ENCODE assay signal across 8 cellular contexts in genomic region chr17:49850772-49851386, GRCh38. TPM values are rescaled to one million over a fixed set of nuclear protein-coding genes. Genes with fewer than 3 reads are reported as not detected.
DNase-seq lines count a peak whose midpoint lies in the region; ATAC-seq and TF ChIP-seq lines count a peak whose summit lies in the region.
"Had no signal": no experiment of that assay in that cellular context is flagged by ENCODE, and none has a peak within 500 bp of the region (broad histone marks: within the 10 kb centered on the region; RNA-seq: fewer than 3 reads in every experiment).

No MANE protein-coding gene starts in this region.

- H3K9ac ChIP-seq in skeletal muscle tissue (ENCODE audit: low read depth in 1 of 3, low read length in 3 of 3) = peak overlapping the region; percentile 64 to 82 (median 68)

- H3K27me3 Mint-ChIP-seq in activated CD4-positive, alpha-beta memory T cell treated with anti-CD3 and anti-CD28 coated beads, Interleukin-2, amount 10 ng/mL, durations not matched to agents 7 days and 5 days = peaks cover 8% of the 10 kb centered on the region

- peak overlapping the region; percentile 50 for H3K4me3 ChIP-seq in HL-60 (replicated peaks; ENCODE audit: insufficient read depth, low read length)
- H3K4me3 ChIP-seq in right cardiac atrium (ENCODE audit: low read length) = peak overlapping the region; percentile 73
- H3K4me3 ChIP-seq in skeletal muscle tissue (ENCODE audit: low read length in 3 of 3) = peak overlapping the region; percentile 66 to 82 (median 72)

- no peak overlapping the region for H3K27ac ChIP-seq in HL-60 (replicated peaks)
- no peak overlapping the region for H3K27ac ChIP-seq in right cardiac atrium (ENCODE audit: low read length)
- H3K27ac ChIP-seq in skeletal muscle tissue (ENCODE audit: low read depth, low read length) = peak overlapping the region; percentile 39

- H3K4me1 ChIP-seq in right cardiac atrium (ENCODE audit: control insufficient read depth, insufficient read depth, low read length) (no peaks in the 10 kb centered on the region), skeletal muscle tissue (ENCODE audit: control insufficient read depth in 3 of 3, insufficient read depth in 3 of 3, low read length in 3 of 3) (peaks cover 27 to 46% (median 32%) of the 10 kb centered on the region in 3 donors)

- H3K36me3 Mint-ChIP-seq in activated CD4-positive, alpha-beta memory T cell treated with anti-CD3 and anti-CD28 coated beads, Interleukin-2, amount 10 ng/mL, durations not matched to agents 7 days and 5 days (ENCODE audit: low read depth) = no peaks in the 10 kb centered on the region

- 3% methylated on average over 61 of the region's 61 CpGs for WGBS in right cardiac atrium

- intact Hi-C loops in right cardiac atrium (cut with DNase I) = loop anchor here (5.0 to 10.0 kb wide), 6 partner anchors 136 to 286 kb away; partner anchors contain the start of gene SLC35B1 (in 3 of the 4)

- H3K4me3 Mint-ChIP-seq in activated CD4-positive, alpha-beta memory T cell treated with anti-CD3 and anti-CD28 coated beads, Interleukin-2, amount 10 ng/mL, durations not matched to agents 7 days and 5 days = peak overlapping the region; percentile 88

- H3K27me3 ChIP-seq in HL-60 (ENCODE audit: insufficient read depth, poor library complexity, severe bottlenecking) (no peaks in the 10 kb centered on the region), right cardiac atrium (ENCODE audit: control insufficient read depth, insufficient read depth) (no peaks in the 10 kb centered on the region), skeletal muscle tissue (ENCODE audit: control insufficient read depth in 3 of 3, insufficient read depth in 3 of 3, low read length in 3 of 3) (no peaks in the 10 kb centered on the region)

- peaks cover 0 to 5% (median 4%) of the 10 kb centered on the region in 3 donors for H3K36me3 ChIP-seq in skeletal muscle tissue (ENCODE audit: control insufficient read depth in 3 of 3, insufficient read depth in 3 of 3, low read length in 3 of 3)

- no peak for DNase-seq in HL-60 (ENCODE audit: low read depth in 1 of 2, low spot score in 1 of 2)
- peak; percentile 26 for DNase-seq in activated CD4-positive, alpha-beta memory T cell treated with anti-CD3 and anti-CD28 coated beads, Interleukin-2, amount 10 ng/mL, durations not matched to agents 7 days and 5 days
- peak in 1 of 3 donors; percentile 69 for DNase-seq in right cardiac atrium
- DNase-seq in NCI-H1048 (lab: John Stamatoyannopoulos, UW) = no peak

- H3K4me1 Mint-ChIP-seq in activated CD4-positive, alpha-beta memory T cell treated with anti-CD3 and anti-CD28 coated beads, Interleukin-2, amount 10 ng/mL, durations not matched to agents 7 days and 5 days = peaks cover 16% of the 10 kb centered on the region

- ATAC-seq in right cardiac atrium (peak; percentile 22 to 42), GM21723 (IDR thresholded peaks at IDR 0.05; ENCODE audit: unreplicated experiment) (no peak), GM18873 (IDR thresholded peaks at IDR 0.05; ENCODE audit: low FRiP score, unreplicated experiment) (no peak)

- CTCF ChIA-PET in activated CD4-positive, alpha-beta memory T cell treated with anti-CD3 and anti-CD28 coated beads, Interleukin-2, amount 10 ng/mL, durations not matched to agents 7 days and 5 days (lab: Charles Lee) = interaction anchor here (0.7 to 2.0 kb wide), 6 partner anchors 29 to 281 kb away, joined by 3 to 13 read pairs (median 6); no protein-coding TSS in a partner anchor

- H3K9me3 ChIP-seq in right cardiac atrium (ENCODE audit: control insufficient read depth, low read length) (no peaks in the 10 kb centered on the region), skeletal muscle tissue (ENCODE audit: control insufficient read depth in 3 of 3, low read length in 3 of 3) (no peaks in the 10 kb centered on the region)

- POLR2A ChIA-PET in activated CD4-positive, alpha-beta memory T cell treated with anti-CD3 and anti-CD28 coated beads, Interleukin-2, amount 10 ng/mL, durations not matched to agents 7 days and 5 days (lab: Charles Lee) = interaction anchor here (0.5 to 1.8 kb wide), 8 partner anchors 11 to 1010 kb away, joined by 3 to 5 read pairs (median 3); no protein-coding TSS in a partner anchor

- H3K9me3 Mint-ChIP-seq in activated CD4-positive, alpha-beta memory T cell treated with anti-CD3 and anti-CD28 coated beads, Interleukin-2, amount 10 ng/mL, durations not matched to agents 7 days and 5 days = no peaks in the 10 kb centered on the region

- peak overlapping the region; percentile 50 for H3K27ac Mint-ChIP-seq in activated CD4-positive, alpha-beta memory T cell treated with anti-CD3 and anti-CD28 coated beads, Interleukin-2, amount 10 ng/mL, durations not matched to agents 7 days and 5 days

- TF ChIP-seq CTCF in HL-60 (IDR thresholded peaks at IDR 0.05; ENCODE audit: insufficient read depth, low read length) = no peak

RNA-seq across cellular contexts. Expression of gene TAC4, which starts 3.0 kb away (rescaled TPM):
- total RNA-seq in activated CD4-positive, alpha-beta memory T cell treated with anti-CD3 and anti-CD28 coated beads, Interleukin-2, amount 10 ng/mL, durations not matched to agents 7 days and 5 days = not detected
- total RNA-seq in right cardiac atrium (1 to 10 TPM in 1 of 4 donors, under 1 TPM in 1, not detected in 2; 0.47 to 1.1 TPM), skeletal muscle tissue (2.1 TPM)
- 1.0 TPM for polyA plus RNA-seq in right cardiac atrium
- total RNA-seq: activated CD8-positive, alpha-beta memory T cell treated with anti-CD3 and anti-CD28 coated beads for 36 hours had no signal

Comparison
In these comparisons a context has a peak if more than half of its experiments do, and no peak if none do; other contexts are left out.
1. ATAC-seq: peak in right cardiac atrium (2 of 2); none in GM21723 (single experiment) and GM18873 (single experiment).
2. Peak in every context shown above with its lines, with median percentiles within 50 percentile points of each other: H3K4me3 ChIP-seq.